In the genomic region with DNA sequence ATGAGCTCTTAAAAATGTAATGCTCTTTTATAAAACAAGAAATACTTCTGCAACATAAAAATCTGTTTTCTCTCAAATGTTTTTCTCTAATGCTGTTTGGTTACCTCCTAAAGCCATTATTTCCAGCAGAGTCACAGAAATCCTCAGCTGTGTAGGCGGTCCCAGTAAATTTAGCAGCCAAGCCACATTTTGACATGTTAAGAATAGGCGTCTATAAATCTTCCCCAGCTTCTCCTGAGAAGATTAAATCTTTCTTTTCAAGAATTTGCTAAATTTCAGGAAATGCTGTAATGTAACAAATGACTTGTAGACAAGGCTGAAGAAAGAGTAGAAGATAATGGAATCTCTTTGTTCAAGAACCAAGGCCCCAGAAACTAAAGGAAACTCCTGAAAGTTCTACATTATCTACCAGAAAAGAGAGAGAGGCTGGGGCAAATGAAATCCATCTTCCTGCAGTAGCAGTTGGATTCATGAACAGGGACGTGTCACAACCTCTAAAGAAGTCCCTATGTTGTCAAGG, we compare ENCODE assay signal across 22 cellular contexts.
"Had no signal": no experiment of that assay in that cellular context is flagged by ENCODE, and none has a peak within 500 bp of the region (broad histone marks: within the 10 kb centered on the region; RNA-seq: fewer than 3 reads in every experiment).

No MANE protein-coding gene starts in this region.

- ATAC-seq: stimulated activated naive B cell treated with anti-CD40 and anti-IgM and Interleukin-4, amounts not matched to agents 10 μg/mL and 1 μg/mL and 100 μg/mL, for 72 hours had no signal

- H3K36me3 ChIP-seq: brain microvascular endothelial cell, esophagus squamous epithelium, left ventricle myocardium inferior, right atrium auricular region, stomach, suprapubic skin, tibial nerve had no signal

- H3K27me3 Mint-ChIP-seq: activated naive CD8-positive, alpha-beta T cell; naive B cell; stimulated activated naive B cell treated with anti-CD40 and anti-IgM and Interleukin-4, amounts not matched to agents 10 μg/mL and 1 μg/mL and 100 μg/mL, for 72 hours had no signal

- DNase-seq: activated CD4-positive, alpha-beta T cell treated with anti-CD3 and anti-CD28 coated beads for 4 hours; activated CD4-positive, alpha-beta T cell treated with anti-CD3 and anti-CD28 coated beads, Interleukin-2, amount 50 U/mL, for 4 hours; activated effector memory CD4-positive, alpha-beta T cell treated with Interleukin-2 at 50 U/mL for 16 hours; activated naive CD4-positive, alpha-beta T cell treated with Interleukin-2 at 50 U/mL for 16 hours; activated T-cell treated with anti-CD3 and anti-CD28 coated beads for 4 hours; aorta; brain microvascular endothelial cell; cortex of kidney; esophagus squamous epithelium; left ventricle myocardium inferior; naive B cell; stimulated activated CD4-positive, alpha-beta T cell treated with anti-CD3 and anti-CD28 coated beads, Interleukin-15, amount 100 ng/mL, for 24 hours; stimulated activated CD4-positive, alpha-beta T cell treated with anti-CD3 and anti-CD28 coated beads, Interleukin-2, amount 100 ng/mL, for 24 hours; stimulated activated naive B cell treated with anti-CD40 and anti-IgM and Interleukin-4, amounts not matched to agents 10 μg/mL and 1 μg/mL and 100 μg/mL, for 72 hours; stomach; T-helper 1 cell had no signal

- H3K4me3 Mint-ChIP-seq: activated naive CD8-positive, alpha-beta T cell; naive B cell; stimulated activated naive B cell treated with anti-CD40 and anti-IgM and Interleukin-4, amounts not matched to agents 10 μg/mL and 1 μg/mL and 100 μg/mL, for 72 hours; T-helper 2 cell treated with Interferon-gamma antibody and Interleukin-4, amounts not matched to agents 5 μg/mL and 100 μg/mL, for 36 hours had no signal

- H3K27ac ChIP-seq: brain microvascular endothelial cell, epithelial cell of prostate, esophagus squamous epithelium, left ventricle myocardium inferior, right atrium auricular region, stomach, suprapubic skin, tibial nerve had no signal

- H3K36me3 Mint-ChIP-seq: activated naive CD8-positive, alpha-beta T cell; naive B cell; stimulated activated naive B cell treated with anti-CD40 and anti-IgM and Interleukin-4, amounts not matched to agents 10 μg/mL and 1 μg/mL and 100 μg/mL, for 72 hours had no signal

- H3K4me1 ChIP-seq: esophagus squamous epithelium, left ventricle myocardium inferior, right atrium auricular region, stomach, suprapubic skin, tibial nerve had no signal

- H3K27me3 ChIP-seq: brain microvascular endothelial cell, esophagus squamous epithelium, right atrium auricular region, stomach, suprapubic skin, tibial nerve had no signal

- H3K4me3 ChIP-seq: esophagus squamous epithelium, left ventricle myocardium inferior, right atrium auricular region, stomach, suprapubic skin, tibial nerve had no signal

- H3K9me3 ChIP-seq: esophagus squamous epithelium, left ventricle myocardium inferior, right atrium auricular region, stomach, suprapubic skin, tibial nerve had no signal

- H3K4me1 Mint-ChIP-seq: naive B cell; stimulated activated naive B cell treated with anti-CD40 and anti-IgM and Interleukin-4, amounts not matched to agents 10 μg/mL and 1 μg/mL and 100 μg/mL, for 72 hours had no signal

- H3K27ac Mint-ChIP-seq: activated naive CD8-positive, alpha-beta T cell; naive B cell; stimulated activated naive B cell treated with anti-CD40 and anti-IgM and Interleukin-4, amounts not matched to agents 10 μg/mL and 1 μg/mL and 100 μg/mL, for 72 hours; T-helper 2 cell treated with Interferon-gamma antibody and Interleukin-4, amounts not matched to agents 5 μg/mL and 100 μg/mL, for 36 hours had no signal
